ENCODE assay signal across 8 cellular contexts in the genomic region with DNA sequence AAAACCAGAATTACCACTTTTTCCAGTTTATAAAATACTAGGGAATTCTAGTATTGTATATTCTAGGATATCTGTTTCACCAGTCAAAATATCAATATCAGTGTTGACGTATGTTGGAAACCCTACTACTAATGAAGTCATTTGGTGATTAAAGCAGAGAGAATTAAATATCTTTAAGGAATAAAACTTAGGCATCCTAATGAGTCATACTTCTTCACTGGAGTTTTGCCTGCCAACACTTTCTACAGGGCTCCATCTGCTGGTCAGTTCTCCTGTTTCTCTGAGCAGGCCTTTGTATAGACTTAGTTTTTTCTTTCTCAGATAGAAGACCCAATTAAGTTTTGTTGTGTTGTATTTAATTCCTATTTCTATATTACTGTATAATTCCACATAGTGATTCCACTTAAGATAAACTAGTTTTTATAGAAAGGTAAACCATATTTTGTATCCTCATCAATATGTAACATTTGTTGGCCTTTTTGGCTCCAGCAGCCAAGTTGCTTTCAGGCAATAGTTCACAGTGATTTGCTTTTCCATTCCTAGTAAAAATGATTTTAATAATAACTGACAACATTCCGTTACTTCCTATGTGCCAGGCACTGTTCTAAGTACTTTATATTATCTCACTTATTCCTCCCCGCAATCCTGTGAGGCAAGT. TPM values are rescaled to one million over a fixed set of nuclear protein-coding genes. Genes with fewer than 3 reads are reported as not detected.
DNase-seq lines count a peak whose midpoint lies in the region; ATAC-seq and TF ChIP-seq lines count a peak whose summit lies in the region.

No MANE protein-coding gene starts in this region.

- H3K27ac ChIP-seq in VCaP (no peak overlapping the region), mesendoderm (ENCODE audit: low read depth, low read length) (no peak overlapping the region), suprapubic skin (no peak overlapping the region)
- no peak overlapping the region for H3K27ac ChIP-seq in effector memory CD4-positive, alpha-beta T cell (ENCODE audit: insufficient read depth, low read length, poor library complexity, severe bottlenecking)

- peaks cover 15% of the 10 kb centered on the region for H3K79me1 ChIP-seq in mesendoderm (ENCODE audit: low read length)

- WGBS in mesendoderm (ENCODE audit: extremely low coverage, insufficient coverage, low lambda C conversion rate), result no CpG with 5 or more reads among the region's 3 CpGs
- WGBS in suprapubic skin, result 53% methylated on average over 3 of the region's 3 CpGs

- no peaks in the 10 kb centered on the region for H3K9me3 ChIP-seq in effector memory CD4-positive, alpha-beta T cell (ENCODE audit: control insufficient read depth, low read length)
- H3K9me3 ChIP-seq in suprapubic skin, result no peaks in the 10 kb centered on the region

- no peak overlapping the region for H3K4me3 Mint-ChIP-seq in natural killer cell
- H3K4me3 Mint-ChIP-seq in natural killer cell treated with Interleukin-12 subunit alpha and Interleukin-12 subunit beta and Interleukin-15 and Interleukin-18, amount 100 ng/mL, for 72 hours, result no peak overlapping the region

- TF ChIP-seq CTCF in natural killer cell (IDR thresholded peaks at IDR 0.05) (peak; percentile 69), VCaP (conservative IDR thresholded peaks at IDR 0.05) (peak; percentile 87), suprapubic skin (IDR thresholded peaks at IDR 0.05) (peak; percentile 57 to 74)

- intact Hi-C loops in natural killer cell (cut with micrococcal nuclease), result loop anchor here (1.0 to 10.0 kb wide), 2 partner anchors 136 to 290 kb away; no protein-coding TSS in a partner anchor

- TF ChIP-seq EP300 in suprapubic skin (IDR thresholded peaks at IDR 0.05), result no peak

- peak overlapping the region in 1 of 2 donors; percentile 46 for H3K27ac Mint-ChIP-seq in natural killer cell
- no peak overlapping the region for H3K27ac Mint-ChIP-seq in natural killer cell treated with Interleukin-12 subunit alpha and Interleukin-12 subunit beta and Interleukin-15 and Interleukin-18, amount 100 ng/mL, for 72 hours

- H3K56ac ChIP-seq in mesendoderm (ENCODE audit: low read length), result no peak overlapping the region

- no peak overlapping the region for H3K18ac ChIP-seq in mesendoderm (ENCODE audit: low read length)

- H3K4me1 Mint-ChIP-seq in natural killer cell, result peaks cover 16 to 24% of the 10 kb centered on the region in 2 donors
- peaks cover 22 to 38% of the 10 kb centered on the region in 2 donors for H3K4me1 Mint-ChIP-seq in natural killer cell treated with Interleukin-12 subunit alpha and Interleukin-12 subunit beta and Interleukin-15 and Interleukin-18, amount 100 ng/mL, for 72 hours (ENCODE audit: low read depth in 2 of 2)

- no peak overlapping the region for H3K4ac ChIP-seq in mesendoderm (ENCODE audit: low read depth, low read length)

- no peak overlapping the region for H2BK120ac ChIP-seq in mesendoderm (ENCODE audit: low read depth, low read length)

- no peaks in the 10 kb centered on the region for H3K9me3 Mint-ChIP-seq in natural killer cell
- no peaks in the 10 kb centered on the region for H3K9me3 Mint-ChIP-seq in natural killer cell treated with Interleukin-12 subunit alpha and Interleukin-12 subunit beta and Interleukin-15 and Interleukin-18, amount 100 ng/mL, for 72 hours

- H3K4me2 ChIP-seq in mesendoderm (ENCODE audit: low read length), result no peak overlapping the region

- no peak overlapping the region for H4K8ac ChIP-seq in mesendoderm (ENCODE audit: low read depth, low read length)

- no peaks in the 10 kb centered on the region for H3K27me3 Mint-ChIP-seq in natural killer cell (ENCODE audit: low read depth in 2 of 2)
- no peaks in the 10 kb centered on the region for H3K27me3 Mint-ChIP-seq in natural killer cell treated with Interleukin-12 subunit alpha and Interleukin-12 subunit beta and Interleukin-15 and Interleukin-18, amount 100 ng/mL, for 72 hours

- H4K5ac ChIP-seq in mesendoderm (ENCODE audit: low read length), result no peak overlapping the region

- H2AK5ac ChIP-seq in mesendoderm (ENCODE audit: low read length), result no peak overlapping the region

- ATAC-seq in natural killer cell, result no peak
- ATAC-seq in natural killer cell treated with Interleukin-12 subunit alpha and Interleukin-12 subunit beta and Interleukin-15 and Interleukin-18, amount 100 ng/mL, for 72 hours, result no peak
- no peak for ATAC-seq in HG03342 (IDR thresholded peaks at IDR 0.05; ENCODE audit: unreplicated experiment)

- DNase-seq in natural killer cell (no peak), NCI-H2029 treated with DMSO at 0.1 percent for 48 hours (lab: John Stamatoyannopoulos, UW) (peak; percentile 6), mesendoderm (peak; percentile 80), suprapubic skin (ENCODE audit: low spot score in 2 of 2) (no peak)
- DNase-seq in natural killer cell treated with Interleukin-12 subunit alpha and Interleukin-12 subunit beta and Interleukin-15 and Interleukin-18, amount 100 ng/mL, for 72 hours (ENCODE audit: low spot score), result no peak
- peak; percentile 15 to 43 (median 17) for DNase-seq in effector memory CD4-positive, alpha-beta T cell

- peaks cover 32% of the 10 kb centered on the region for H3K79me2 ChIP-seq in mesendoderm (ENCODE audit: control insufficient read depth, insufficient read depth, low read length)

- no peaks in the 10 kb centered on the region for H3K27me3 ChIP-seq in effector memory CD4-positive, alpha-beta T cell (replicated peaks; ENCODE audit: control insufficient read depth, insufficient read depth, low read length, poor library complexity, severe bottlenecking)
- H3K27me3 ChIP-seq in mesendoderm (ENCODE audit: insufficient read depth, low read length, poor library complexity), result no peaks in the 10 kb centered on the region
- no peaks in the 10 kb centered on the region for H3K27me3 ChIP-seq in suprapubic skin

- H3K4me3 ChIP-seq in effector memory CD4-positive, alpha-beta T cell (ENCODE audit: insufficient read depth, low read depth, low read length, poor library complexity, severe bottlenecking), result no peak overlapping the region
- H3K4me3 ChIP-seq in mesendoderm (ENCODE audit: low read length) (no peak overlapping the region), suprapubic skin (no peak overlapping the region)

- no peak for TF ChIP-seq POLR2A in suprapubic skin (IDR thresholded peaks at IDR 0.05)

- H3K36me3 ChIP-seq in effector memory CD4-positive, alpha-beta T cell (ENCODE audit: control insufficient read depth, insufficient read depth, low read length), result no peaks in the 10 kb centered on the region
- no peaks in the 10 kb centered on the region for H3K36me3 ChIP-seq in mesendoderm (ENCODE audit: control insufficient read depth, insufficient read depth, low read length)
- no peaks in the 10 kb centered on the region for H3K36me3 ChIP-seq in suprapubic skin

- H3K36me3 Mint-ChIP-seq in natural killer cell, result no peaks in the 10 kb centered on the region
- peaks cover under 1% of the 10 kb centered on the region for H3K36me3 Mint-ChIP-seq in natural killer cell treated with Interleukin-12 subunit alpha and Interleukin-12 subunit beta and Interleukin-15 and Interleukin-18, amount 100 ng/mL, for 72 hours

- peaks cover 10% of the 10 kb centered on the region for H3K4me1 ChIP-seq in effector memory CD4-positive, alpha-beta T cell (ENCODE audit: control insufficient read depth, insufficient read depth, low read length, poor library complexity, severe bottlenecking)
- H3K4me1 ChIP-seq in mesendoderm (ENCODE audit: control insufficient read depth, low read depth, low read length) (peaks cover 2% of the 10 kb centered on the region), suprapubic skin (peaks cover 37% of the 10 kb centered on the region)

- H2BK5ac ChIP-seq in mesendoderm (ENCODE audit: low read length), result no peak overlapping the region

- no peak overlapping the region for H3K23ac ChIP-seq in mesendoderm (ENCODE audit: low read length)

- no peak overlapping the region for H3K9ac ChIP-seq in mesendoderm (ENCODE audit: low read length)

- no peak overlapping the region for H2BK15ac ChIP-seq in mesendoderm (replicated peaks; ENCODE audit: low read depth)

RNA-seq across cellular contexts. Expression of gene AP1AR, which starts 3.5 kb away (rescaled TPM):
- total RNA-seq in natural killer cell, result 1 to 10 TPM; 7.5 to 9.4 (median 7.5) TPM
- 10 to 100 TPM; 20.0 to 21.0 TPM for total RNA-seq in natural killer cell treated with Interleukin-12 subunit alpha and Interleukin-12 subunit beta and Interleukin-15 and Interleukin-18, amount 100 ng/mL, for 72 hours
- polyA plus RNA-seq in mesendoderm (2013, experiment 1 of 2), result 18.7 TPM
- polyA plus RNA-seq in mesendoderm (2013, experiment 2 of 2), result 18.6 TPM
- 10 to 100 TPM; 13.4 to 22.7 (median 15.6) TPM for total RNA-seq in suprapubic skin

RNA-seq across cellular contexts. Expression of gene TIFA, which starts 50.6 kb away (rescaled TPM):
- total RNA-seq in natural killer cell (10 to 100 TPM in 2 of 3 donors, 1 to 10 TPM in 1; 7.5 to 16.1 (median 13.1) TPM), suprapubic skin (10 to 100 TPM in 3 of 4 donors, 1 to 10 TPM in 1; 9.5 to 16.2 (median 12.4) TPM)
- 100 to 1,000 TPM in 1 of 2 donors, 10 to 100 TPM in 1; 64.5 to 101 TPM for total RNA-seq in natural killer cell treated with Interleukin-12 subunit alpha and Interleukin-12 subunit beta and Interleukin-15 and Interleukin-18, amount 100 ng/mL, for 72 hours
- 1.6 TPM for polyA plus RNA-seq in mesendoderm (2013, experiment 1 of 2)
- polyA plus RNA-seq in mesendoderm (2013, experiment 2 of 2), result 1.7 TPM

Comparison
In these comparisons a context has a peak if more than half of its experiments do, and no peak if none do; other contexts are left out.
1. DNase-seq: peak in NCI-H2029 treated with DMSO at 0.1 percent for 48 hours (single experiment), effector memory CD4-positive, alpha-beta T cell (3 of 3) and mesendoderm (single experiment); none in natural killer cell (single experiment), natural killer cell treated with Interleukin-12 subunit alpha and Interleukin-12 subunit beta and Interleukin-15 and Interleukin-18, amount 100 ng/mL, for 72 hours (single experiment) and suprapubic skin (0 of 2).
2. Peak in every context shown above with its lines, with median percentiles within 50 percentile points of each other: CTCF ChIP-seq.